In the genomic region with DNA sequence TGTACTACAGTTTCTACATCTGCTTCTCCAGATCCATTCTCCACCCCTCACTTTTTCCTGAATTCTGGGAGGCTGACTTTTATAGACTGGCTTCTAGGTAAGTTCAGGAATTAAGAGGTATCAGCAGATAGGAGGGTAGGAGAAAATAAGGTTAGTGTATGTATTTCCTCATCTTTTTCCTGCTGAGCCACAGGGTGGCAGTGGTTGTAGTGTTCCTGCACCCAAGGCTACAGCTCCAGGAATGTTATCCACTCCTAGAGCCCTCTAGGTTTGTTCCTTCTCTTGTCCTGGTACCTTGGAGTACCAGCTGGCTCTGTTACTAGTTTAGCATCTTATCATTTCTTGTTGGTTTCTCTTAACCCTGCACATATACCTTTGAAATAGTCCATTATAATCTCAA, we compare ENCODE assay signal across 2 cellular contexts.
TF ChIP-seq lines count a peak whose summit lies in the region.

No MANE protein-coding gene starts in this region.

TF ChIP-seq in IMR-90, 13 proteins besides CTCF, POLR2A, EP300 and RAD21:
- peak; percentile 37; the same call in 1 of the 2 replicates for TF ChIP-seq SMC3 (IDR thresholded peaks at IDR 0.05; ENCODE audit: low read depth, low read length)
- no peak for TF ChIP-seq RFX5 (IDR thresholded peaks at IDR 0.05; ENCODE audit: low read depth, low read length)
- TF ChIP-seq CEBPB (IDR thresholded peaks at IDR 0.05; ENCODE audit: low read depth, low read length), result peak; percentile 8; the same call in 1 of the 2 replicates

TF ChIP-seq in GM12878, 131 proteins besides CTCF, POLR2A, EP300 and RAD21:
- TF ChIP-seq ZNF622 (IDR thresholded peaks at IDR 0.05) (no peak), MEF2B (IDR thresholded peaks at IDR 0.05; ENCODE audit: partially characterized antibody, poor library complexity, severe bottlenecking) (no peak)
